In genomic region chr2:33020883-33021282, GRCh38 we compare ENCODE assay signal across 1 cellular context.
TF ChIP-seq lines count a peak whose summit lies in the region.

No MANE protein-coding gene starts in this region.

TF ChIP-seq in K562, 482 proteins besides CTCF, POLR2A, EP300 and RAD21 (continued from another document):
- TF ChIP-seq DMBX1 (CRISPR knock-in tag; IDR thresholded peaks at IDR 0.05; ENCODE audit: borderline replicate concordance) (peak; percentile 32; the same call in 1 of the 2 replicates), TEAD1 (CRISPR knock-in tag; IDR thresholded peaks at IDR 0.05) (no peak), NFRKB (IDR thresholded peaks at IDR 0.05; ENCODE audit: low read depth) (0 out of 2 replicates have a peak, but pooled peaks have one; percentile 27)
TF ChIP-seq in K562: peak in this region for 4.
